16 cellular contexts compared by ENCODE assay signal in genomic region chr12:24625103-24625502, GRCh38.
DNase-seq lines count a peak whose midpoint lies in the region; ATAC-seq and TF ChIP-seq lines count a peak whose summit lies in the region.
"Had no signal": no experiment of that assay in that cellular context is flagged by ENCODE, and none has a peak within 500 bp of the region (broad histone marks: within the 10 kb centered on the region; RNA-seq: fewer than 3 reads in every experiment).

No MANE protein-coding gene starts in this region.

- no peaks in the 10 kb centered on the region for H3K9me3 ChIP-seq in mesenchymal stem cell (ENCODE audit: control insufficient read depth, low read length)
- H3K9me3 ChIP-seq: BLaER1 had no signal

- no peak overlapping the region for H3K14ac ChIP-seq in mesenchymal stem cell (ENCODE audit: low read length in 2 of 2)

- no peak overlapping the region for H4K5ac ChIP-seq in mesendoderm (ENCODE audit: low read length)

- H2BK15ac ChIP-seq in mesendoderm (replicated peaks; ENCODE audit: low read depth) (no peak overlapping the region), mesenchymal stem cell (ENCODE audit: low read depth, poor library complexity, severe bottlenecking) (no peak overlapping the region)

- no peak overlapping the region for H3K9ac ChIP-seq in mesendoderm (ENCODE audit: low read length)
- no peak overlapping the region for H3K9ac ChIP-seq in mesenchymal stem cell (ENCODE audit: low read length)
- H3K9ac ChIP-seq: BLaER1, GM23248 had no signal

- no peaks in the 10 kb centered on the region for H3K27me3 Mint-ChIP-seq in WTC11 (ENCODE audit: low read depth)

- no peaks in the 10 kb centered on the region for H3K79me1 ChIP-seq in mesendoderm (ENCODE audit: low read length)
- no peaks in the 10 kb centered on the region for H3K79me1 ChIP-seq in mesenchymal stem cell (replicated peaks; ENCODE audit: low read length, poor library complexity, severe bottlenecking)

- no peak for TF ChIP-seq CTCF in WTC11 (IDR thresholded peaks at IDR 0.05)

- H2BK5ac ChIP-seq in mesendoderm (ENCODE audit: low read length) (no peak overlapping the region), mesenchymal stem cell (ENCODE audit: low read depth, low read length, poor library complexity, severe bottlenecking) (no peak overlapping the region)

- H3K4ac ChIP-seq in mesendoderm (ENCODE audit: low read depth, low read length) (no peak overlapping the region), mesenchymal stem cell (ENCODE audit: low read depth in 1 of 2, low read length in 2 of 2) (no peak overlapping the region)

- H3K27ac ChIP-seq in mesendoderm (ENCODE audit: low read depth, low read length) (no peak overlapping the region), mesenchymal stem cell (ENCODE audit: low read length, poor library complexity, severe bottlenecking) (no peak overlapping the region)
- H3K27ac ChIP-seq: BLaER1, GM23248 had no signal

- no peak overlapping the region for H2AK5ac ChIP-seq in mesendoderm (ENCODE audit: low read length)
- no peak overlapping the region for H2AK5ac ChIP-seq in mesenchymal stem cell (ENCODE audit: low read length, severe bottlenecking)

- no peaks in the 10 kb centered on the region for H3K79me2 ChIP-seq in mesendoderm (ENCODE audit: control insufficient read depth, insufficient read depth, low read length)

- intact Hi-C loops in Right ventricle myocardium inferior (cut with DNase I): no loop called here
- intact Hi-C loops in cardiac septum (cut with DNase I): no loop called here

- no peak overlapping the region for H3K4me3 Mint-ChIP-seq in WTC11
- H3K4me3 Mint-ChIP-seq: CD14-positive monocyte; CD4-positive, alpha-beta memory T cell had no signal

- WGBS in mesendoderm (ENCODE audit: extremely low coverage, insufficient coverage, low lambda C conversion rate): no CpG with 5 or more reads among the region's 2 CpGs
- 88% methylated on average over 2 of the region's 2 CpGs for WGBS in mesenchymal stem cell

- CTCF ChIA-PET in WTC11 (lab: Charles Lee): no interaction called here

- no peaks in the 10 kb centered on the region for H3K4me1 Mint-ChIP-seq in WTC11
- H3K4me1 Mint-ChIP-seq: CD14-positive monocyte; CD4-positive, alpha-beta memory T cell had no signal

- H3K27me3 ChIP-seq in mesendoderm (ENCODE audit: insufficient read depth, low read length, poor library complexity) (no peaks in the 10 kb centered on the region), mesenchymal stem cell (ENCODE audit: control insufficient read depth in 1 of 2, insufficient read depth in 1 of 2, low read length in 2 of 2) (no peaks in the 10 kb centered on the region)
- H3K27me3 ChIP-seq: BLaER1 had no signal

- H3K4me2 ChIP-seq in mesendoderm (ENCODE audit: low read length) (no peak overlapping the region), mesenchymal stem cell (ENCODE audit: low read length, poor library complexity, severe bottlenecking) (no peak overlapping the region)
- H3K4me2 ChIP-seq: BLaER1 had no signal

- H3K9me3 Mint-ChIP-seq in WTC11: peaks cover 29% of the 10 kb centered on the region

- H3K4me3 ChIP-seq in mesendoderm (ENCODE audit: low read length) (no peak overlapping the region), mesenchymal stem cell (ENCODE audit: insufficient read depth in 1 of 2, low read depth in 1 of 2, low read length in 2 of 2) (no peak overlapping the region)
- H3K4me3 ChIP-seq: BLaER1, GM12878, GM23248 had no signal

- H3K23ac ChIP-seq in mesendoderm (ENCODE audit: low read length) (no peak overlapping the region), mesenchymal stem cell (ENCODE audit: low read length in 2 of 2) (no peak overlapping the region)

- no peak overlapping the region for H4K8ac ChIP-seq in mesendoderm (ENCODE audit: low read depth, low read length)
- no peak overlapping the region for H4K8ac ChIP-seq in mesenchymal stem cell (ENCODE audit: low read length)

- H3K18ac ChIP-seq in mesendoderm (ENCODE audit: low read length): no peak overlapping the region
- no peak overlapping the region for H3K18ac ChIP-seq in mesenchymal stem cell (ENCODE audit: low read depth in 1 of 2, low read length in 2 of 2)

- no peak overlapping the region for H2AFZ ChIP-seq in mesenchymal stem cell (ENCODE audit: low read depth, low read length)
- H2AFZ ChIP-seq: GM23248 had no signal

- no peak overlapping the region for H4K91ac ChIP-seq in mesenchymal stem cell (ENCODE audit: low read length)

- DNase-seq in Right ventricle myocardium inferior (ENCODE audit: missing footprints): peak; percentile 31
- no peak for DNase-seq in cardiac septum (ENCODE audit: low spot score)
- DNase-seq in WTC11 (ENCODE audit: low spot score): peak; percentile 19
- DNase-seq in mesendoderm: peak; percentile 7
- no peak for DNase-seq in SIG-M5 (lab: John Stamatoyannopoulos, UW)
- no peak for DNase-seq in mesenchymal stem cell
- DNase-seq: 8988T; CD4-positive, alpha-beta memory T cell; DMS153; DMS79; GM23248; HCEC 1CT had no signal

- no peak overlapping the region for H3K27ac Mint-ChIP-seq in WTC11
- H3K27ac Mint-ChIP-seq: CD14-positive monocyte; CD4-positive, alpha-beta memory T cell had no signal

- H2BK120ac ChIP-seq in mesendoderm (ENCODE audit: low read depth, low read length): no peak overlapping the region
- no peak overlapping the region for H2BK120ac ChIP-seq in mesenchymal stem cell (ENCODE audit: low read depth, low read length)

- H3K36me3 ChIP-seq in mesendoderm (ENCODE audit: control insufficient read depth, insufficient read depth, low read length): no peaks in the 10 kb centered on the region
- no peaks in the 10 kb centered on the region for H3K36me3 ChIP-seq in mesenchymal stem cell (ENCODE audit: control insufficient read depth in 1 of 2, insufficient read depth in 2 of 2, low read depth in 1 of 2, low read length in 2 of 2)
- H3K36me3 ChIP-seq: BLaER1 had no signal

- ATAC-seq in Right ventricle myocardium inferior: no peak
- ATAC-seq in WTC11: peak; percentile 51
- no peak for ATAC-seq in HG02870 (IDR thresholded peaks at IDR 0.05; ENCODE audit: unreplicated experiment)
- ATAC-seq: GM12878 had no signal

- H2BK12ac ChIP-seq in mesenchymal stem cell (ENCODE audit: low read length in 2 of 2): no peak overlapping the region

- POLR2A ChIA-PET in WTC11 (lab: Charles Lee): no interaction called here

- no peaks in the 10 kb centered on the region for H3K4me1 ChIP-seq in mesendoderm (ENCODE audit: control insufficient read depth, low read depth, low read length)
- H3K4me1 ChIP-seq in mesenchymal stem cell (ENCODE audit: control insufficient read depth, insufficient read depth, low read depth, low read length): peaks cover 2% of the 10 kb centered on the region
- H3K4me1 ChIP-seq: BLaER1 had no signal

- H3K36me3 Mint-ChIP-seq in WTC11: peaks cover 4% of the 10 kb centered on the region; the same call in 1 of the 2 replicates
- H3K36me3 Mint-ChIP-seq: CD14-positive monocyte; CD4-positive, alpha-beta memory T cell had no signal

- H3K56ac ChIP-seq in mesendoderm (ENCODE audit: low read length): no peak overlapping the region

TF ChIP-seq in WTC11, 78 proteins besides CTCF, POLR2A, EP300 and RAD21 (continues in another document):
- no peak for TF ChIP-seq JUN (CRISPR knock-in tag; IDR thresholded peaks at IDR 0.05)
- TF ChIP-seq, protein P1, sequence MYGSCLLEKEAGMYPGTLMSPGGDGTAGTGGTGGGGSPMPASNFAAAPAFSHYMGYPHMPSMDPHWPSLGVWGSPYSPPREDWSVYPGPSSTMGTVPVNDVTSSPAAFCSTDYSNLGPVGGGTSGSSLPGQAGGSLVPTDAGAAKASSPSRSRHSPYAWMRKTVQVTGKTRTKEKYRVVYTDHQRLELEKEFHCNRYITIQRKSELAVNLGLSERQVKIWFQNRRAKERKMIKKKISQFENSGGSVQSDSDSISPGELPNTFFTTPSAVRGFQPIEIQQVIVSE (CRISPR knock-in tag; IDR thresholded peaks at IDR 0.05; ENCODE audit: borderline replicate concordance): no peak
- TF ChIP-seq MYBL2 (CRISPR knock-in tag; IDR thresholded peaks at IDR 0.05): no peak
- TF ChIP-seq, protein P2, sequence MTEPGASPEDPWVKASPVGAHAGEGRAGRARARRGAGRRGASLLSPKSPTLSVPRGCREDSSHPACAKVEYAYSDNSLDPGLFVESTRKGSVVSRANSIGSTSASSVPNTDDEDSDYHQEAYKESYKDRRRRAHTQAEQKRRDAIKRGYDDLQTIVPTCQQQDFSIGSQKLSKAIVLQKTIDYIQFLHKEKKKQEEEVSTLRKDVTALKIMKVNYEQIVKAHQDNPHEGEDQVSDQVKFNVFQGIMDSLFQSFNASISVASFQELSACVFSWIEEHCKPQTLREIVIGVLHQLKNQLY (CRISPR knock-in tag; IDR thresholded peaks at IDR 0.05): no peak
- TF ChIP-seq SOX15 (CRISPR knock-in tag; IDR thresholded peaks at IDR 0.05): no peak
- no peak for TF ChIP-seq IRF2 (CRISPR knock-in tag; IDR thresholded peaks at IDR 0.05; ENCODE audit: borderline replicate concordance, low read depth)
- TF ChIP-seq ZNF263 (CRISPR knock-in tag; IDR thresholded peaks at IDR 0.05; ENCODE audit: low read depth): no peak
- TF ChIP-seq, protein P3, sequence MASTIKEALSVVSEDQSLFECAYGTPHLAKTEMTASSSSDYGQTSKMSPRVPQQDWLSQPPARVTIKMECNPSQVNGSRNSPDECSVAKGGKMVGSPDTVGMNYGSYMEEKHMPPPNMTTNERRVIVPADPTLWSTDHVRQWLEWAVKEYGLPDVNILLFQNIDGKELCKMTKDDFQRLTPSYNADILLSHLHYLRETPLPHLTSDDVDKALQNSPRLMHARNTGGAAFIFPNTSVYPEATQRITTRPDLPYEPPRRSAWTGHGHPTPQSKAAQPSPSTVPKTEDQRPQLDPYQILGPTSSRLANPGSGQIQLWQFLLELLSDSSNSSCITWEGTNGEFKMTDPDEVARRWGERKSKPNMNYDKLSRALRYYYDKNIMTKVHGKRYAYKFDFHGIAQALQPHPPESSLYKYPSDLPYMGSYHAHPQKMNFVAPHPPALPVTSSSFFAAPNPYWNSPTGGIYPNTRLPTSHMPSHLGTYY (CRISPR knock-in tag; IDR thresholded peaks at IDR 0.05): no peak
- TF ChIP-seq, protein P4, sequence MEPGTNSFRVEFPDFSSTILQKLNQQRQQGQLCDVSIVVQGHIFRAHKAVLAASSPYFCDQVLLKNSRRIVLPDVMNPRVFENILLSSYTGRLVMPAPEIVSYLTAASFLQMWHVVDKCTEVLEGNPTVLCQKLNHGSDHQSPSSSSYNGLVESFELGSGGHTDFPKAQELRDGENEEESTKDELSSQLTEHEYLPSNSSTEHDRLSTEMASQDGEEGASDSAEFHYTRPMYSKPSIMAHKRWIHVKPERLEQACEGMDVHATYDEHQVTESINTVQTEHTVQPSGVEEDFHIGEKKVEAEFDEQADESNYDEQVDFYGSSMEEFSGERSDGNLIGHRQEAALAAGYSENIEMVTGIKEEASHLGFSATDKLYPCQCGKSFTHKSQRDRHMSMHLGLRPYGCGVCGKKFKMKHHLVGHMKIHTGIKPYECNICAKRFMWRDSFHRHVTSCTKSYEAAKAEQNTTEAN (CRISPR knock-in tag; IDR thresholded peaks at IDR 0.05): no peak
- TF ChIP-seq MXD4 (CRISPR knock-in tag; IDR thresholded peaks at IDR 0.05; ENCODE audit: borderline replicate concordance): no peak

Comparison
In these comparisons a context has a peak if more than half of its experiments do, and no peak if none do; other contexts are left out.
1. DNase-seq: peak in Right ventricle myocardium inferior (single experiment), WTC11 (single experiment) and mesendoderm (single experiment); none in cardiac septum (single experiment), SIG-M5 (single experiment) and mesenchymal stem cell (single experiment).